In genomic region chr5:143029293-143029692, GRCh38 we compare ENCODE assay signal across 2 cellular contexts.
TF ChIP-seq lines count a peak whose summit lies in the region.

No MANE protein-coding gene starts in this region.

TF ChIP-seq in IMR-90, 13 proteins besides CTCF, POLR2A, EP300 and RAD21:
- TF ChIP-seq RCOR1 (IDR thresholded peaks at IDR 0.05; ENCODE audit: insufficient replicate concordance, low read length) (no peak), MXI1 (IDR thresholded peaks at IDR 0.05; ENCODE audit: borderline replicate concordance, low read depth, low read length) (no peak)

TF ChIP-seq in GM12878, 131 proteins besides CTCF, POLR2A, EP300 and RAD21:
- TF ChIP-seq POU2F2 (IDR thresholded peaks at IDR 0.05; ENCODE audit: borderline replicate concordance, low read depth, low read length) = no peak
- TF ChIP-seq BHLHE40 (IDR thresholded peaks at IDR 0.05; ENCODE audit: borderline replicate concordance in 1 of 2, low read depth in 2 of 2, low read length in 1 of 2) = no peak
- TF ChIP-seq NBN (IDR thresholded peaks at IDR 0.05) = 0 out of 2 replicates have a peak, but pooled peaks have one; percentile 16
- no peak for TF ChIP-seq BMI1 (IDR thresholded peaks at IDR 0.05; ENCODE audit: borderline replicate concordance)
- TF ChIP-seq, protein P1, sequence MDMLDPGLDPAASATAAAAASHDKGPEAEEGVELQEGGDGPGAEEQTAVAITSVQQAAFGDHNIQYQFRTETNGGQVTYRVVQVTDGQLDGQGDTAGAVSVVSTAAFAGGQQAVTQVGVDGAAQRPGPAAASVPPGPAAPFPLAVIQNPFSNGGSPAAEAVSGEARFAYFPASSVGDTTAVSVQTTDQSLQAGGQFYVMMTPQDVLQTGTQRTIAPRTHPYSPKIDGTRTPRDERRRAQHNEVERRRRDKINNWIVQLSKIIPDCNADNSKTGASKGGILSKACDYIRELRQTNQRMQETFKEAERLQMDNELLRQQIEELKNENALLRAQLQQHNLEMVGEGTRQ (IDR thresholded peaks at IDR 0.05; ENCODE audit: borderline replicate concordance, low read depth, low read length) = no peak
- TF ChIP-seq IKZF2 (IDR thresholded peaks at IDR 0.05) = no peak
- TF ChIP-seq, protein P2, sequence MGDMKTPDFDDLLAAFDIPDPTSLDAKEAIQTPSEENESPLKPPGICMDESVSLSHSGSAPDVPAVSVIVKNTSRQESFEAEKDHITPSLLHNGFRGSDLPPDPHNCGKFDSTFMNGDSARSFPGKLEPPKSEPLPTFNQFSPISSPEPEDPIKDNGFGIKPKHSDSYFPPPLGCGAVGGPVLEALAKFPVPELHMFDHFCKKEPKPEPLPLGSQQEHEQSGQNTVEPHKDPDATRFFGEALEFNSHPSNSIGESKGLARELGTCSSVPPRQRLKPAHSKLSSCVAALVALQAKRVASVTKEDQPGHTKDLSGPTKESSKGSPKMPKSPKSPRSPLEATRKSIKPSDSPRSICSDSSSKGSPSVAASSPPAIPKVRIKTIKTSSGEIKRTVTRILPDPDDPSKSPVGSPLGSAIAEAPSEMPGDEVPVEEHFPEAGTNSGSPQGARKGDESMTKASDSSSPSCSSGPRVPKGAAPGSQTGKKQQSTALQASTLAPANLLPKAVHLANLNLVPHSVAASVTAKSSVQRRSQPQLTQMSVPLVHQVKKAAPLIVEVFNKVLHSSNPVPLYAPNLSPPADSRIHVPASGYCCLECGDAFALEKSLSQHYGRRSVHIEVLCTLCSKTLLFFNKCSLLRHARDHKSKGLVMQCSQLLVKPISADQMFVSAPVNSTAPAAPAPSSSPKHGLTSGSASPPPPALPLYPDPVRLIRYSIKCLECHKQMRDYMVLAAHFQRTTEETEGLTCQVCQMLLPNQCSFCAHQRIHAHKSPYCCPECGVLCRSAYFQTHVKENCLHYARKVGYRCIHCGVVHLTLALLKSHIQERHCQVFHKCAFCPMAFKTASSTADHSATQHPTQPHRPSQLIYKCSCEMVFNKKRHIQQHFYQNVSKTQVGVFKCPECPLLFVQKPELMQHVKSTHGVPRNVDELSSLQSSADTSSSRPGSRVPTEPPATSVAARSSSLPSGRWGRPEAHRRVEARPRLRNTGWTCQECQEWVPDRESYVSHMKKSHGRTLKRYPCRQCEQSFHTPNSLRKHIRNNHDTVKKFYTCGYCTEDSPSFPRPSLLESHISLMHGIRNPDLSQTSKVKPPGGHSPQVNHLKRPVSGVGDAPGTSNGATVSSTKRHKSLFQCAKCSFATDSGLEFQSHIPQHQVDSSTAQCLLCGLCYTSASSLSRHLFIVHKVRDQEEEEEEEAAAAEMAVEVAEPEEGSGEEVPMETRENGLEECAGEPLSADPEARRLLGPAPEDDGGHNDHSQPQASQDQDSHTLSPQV (IDR thresholded peaks at IDR 0.05) = no peak
- TF ChIP-seq, protein P3, sequence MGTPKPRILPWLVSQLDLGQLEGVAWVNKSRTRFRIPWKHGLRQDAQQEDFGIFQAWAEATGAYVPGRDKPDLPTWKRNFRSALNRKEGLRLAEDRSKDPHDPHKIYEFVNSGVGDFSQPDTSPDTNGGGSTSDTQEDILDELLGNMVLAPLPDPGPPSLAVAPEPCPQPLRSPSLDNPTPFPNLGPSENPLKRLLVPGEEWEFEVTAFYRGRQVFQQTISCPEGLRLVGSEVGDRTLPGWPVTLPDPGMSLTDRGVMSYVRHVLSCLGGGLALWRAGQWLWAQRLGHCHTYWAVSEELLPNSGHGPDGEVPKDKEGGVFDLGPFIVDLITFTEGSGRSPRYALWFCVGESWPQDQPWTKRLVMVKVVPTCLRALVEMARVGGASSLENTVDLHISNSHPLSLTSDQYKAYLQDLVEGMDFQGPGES (IDR thresholded peaks at IDR 0.05) = no peak
- no peak for TF ChIP-seq RUNX3 (IDR thresholded peaks at IDR 0.05; ENCODE audit: low read length)
- no peak for TF ChIP-seq CREM (IDR thresholded peaks at IDR 0.05; ENCODE audit: low read depth)
- TF ChIP-seq YY1 (IDR thresholded peaks at IDR 0.05; ENCODE audit: low read depth, low read length) = 0 out of 2 replicates have a peak, but pooled peaks have one; percentile 13
- TF ChIP-seq CHD1 (IDR thresholded peaks at IDR 0.05; ENCODE audit: low read depth, low read length) = no peak
- TF ChIP-seq MYC (IDR thresholded peaks at IDR 0.05; ENCODE audit: insufficient read depth, insufficient read length, insufficient replicate concordance, low read length, severe bottlenecking) = no peak
- no peak for TF ChIP-seq ZZZ3 (IDR thresholded peaks at IDR 0.05; ENCODE audit: control insufficient read depth, insufficient read length, low read depth)
- TF ChIP-seq HDGF (IDR thresholded peaks at IDR 0.05) = no peak
- TF ChIP-seq, protein P4, sequence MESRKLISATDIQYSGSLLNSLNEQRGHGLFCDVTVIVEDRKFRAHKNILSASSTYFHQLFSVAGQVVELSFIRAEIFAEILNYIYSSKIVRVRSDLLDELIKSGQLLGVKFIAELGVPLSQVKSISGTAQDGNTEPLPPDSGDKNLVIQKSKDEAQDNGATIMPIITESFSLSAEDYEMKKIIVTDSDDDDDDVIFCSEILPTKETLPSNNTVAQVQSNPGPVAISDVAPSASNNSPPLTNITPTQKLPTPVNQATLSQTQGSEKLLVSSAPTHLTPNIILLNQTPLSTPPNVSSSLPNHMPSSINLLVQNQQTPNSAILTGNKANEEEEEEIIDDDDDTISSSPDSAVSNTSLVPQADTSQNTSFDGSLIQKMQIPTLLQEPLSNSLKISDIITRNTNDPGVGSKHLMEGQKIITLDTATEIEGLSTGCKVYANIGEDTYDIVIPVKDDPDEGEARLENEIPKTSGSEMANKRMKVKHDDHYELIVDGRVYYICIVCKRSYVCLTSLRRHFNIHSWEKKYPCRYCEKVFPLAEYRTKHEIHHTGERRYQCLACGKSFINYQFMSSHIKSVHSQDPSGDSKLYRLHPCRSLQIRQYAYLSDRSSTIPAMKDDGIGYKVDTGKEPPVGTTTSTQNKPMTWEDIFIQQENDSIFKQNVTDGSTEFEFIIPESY (IDR thresholded peaks at IDR 0.05) = no peak
- TF ChIP-seq NR2C1 (IDR thresholded peaks at IDR 0.05) = no peak
- peak; percentile 46; the same call in 1 of the 2 replicates for TF ChIP-seq ZNF384 (IDR thresholded peaks at IDR 0.05; ENCODE audit: borderline replicate concordance, low read depth, low read length)
- TF ChIP-seq EGR1 (IDR thresholded peaks at IDR 0.05; ENCODE audit: borderline replicate concordance in 1 of 2, low read depth in 2 of 2, low read length in 2 of 2) = no peak
- no peak for TF ChIP-seq GABPA (IDR thresholded peaks at IDR 0.05; ENCODE audit: low read depth)
- TF ChIP-seq, protein P5, sequence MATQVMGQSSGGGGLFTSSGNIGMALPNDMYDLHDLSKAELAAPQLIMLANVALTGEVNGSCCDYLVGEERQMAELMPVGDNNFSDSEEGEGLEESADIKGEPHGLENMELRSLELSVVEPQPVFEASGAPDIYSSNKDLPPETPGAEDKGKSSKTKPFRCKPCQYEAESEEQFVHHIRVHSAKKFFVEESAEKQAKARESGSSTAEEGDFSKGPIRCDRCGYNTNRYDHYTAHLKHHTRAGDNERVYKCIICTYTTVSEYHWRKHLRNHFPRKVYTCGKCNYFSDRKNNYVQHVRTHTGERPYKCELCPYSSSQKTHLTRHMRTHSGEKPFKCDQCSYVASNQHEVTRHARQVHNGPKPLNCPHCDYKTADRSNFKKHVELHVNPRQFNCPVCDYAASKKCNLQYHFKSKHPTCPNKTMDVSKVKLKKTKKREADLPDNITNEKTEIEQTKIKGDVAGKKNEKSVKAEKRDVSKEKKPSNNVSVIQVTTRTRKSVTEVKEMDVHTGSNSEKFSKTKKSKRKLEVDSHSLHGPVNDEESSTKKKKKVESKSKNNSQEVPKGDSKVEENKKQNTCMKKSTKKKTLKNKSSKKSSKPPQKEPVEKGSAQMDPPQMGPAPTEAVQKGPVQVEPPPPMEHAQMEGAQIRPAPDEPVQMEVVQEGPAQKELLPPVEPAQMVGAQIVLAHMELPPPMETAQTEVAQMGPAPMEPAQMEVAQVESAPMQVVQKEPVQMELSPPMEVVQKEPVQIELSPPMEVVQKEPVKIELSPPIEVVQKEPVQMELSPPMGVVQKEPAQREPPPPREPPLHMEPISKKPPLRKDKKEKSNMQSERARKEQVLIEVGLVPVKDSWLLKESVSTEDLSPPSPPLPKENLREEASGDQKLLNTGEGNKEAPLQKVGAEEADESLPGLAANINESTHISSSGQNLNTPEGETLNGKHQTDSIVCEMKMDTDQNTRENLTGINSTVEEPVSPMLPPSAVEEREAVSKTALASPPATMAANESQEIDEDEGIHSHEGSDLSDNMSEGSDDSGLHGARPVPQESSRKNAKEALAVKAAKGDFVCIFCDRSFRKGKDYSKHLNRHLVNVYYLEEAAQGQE (IDR thresholded peaks at IDR 0.05; ENCODE audit: low read depth, low read length) = no peak
- TF ChIP-seq, protein P6, sequence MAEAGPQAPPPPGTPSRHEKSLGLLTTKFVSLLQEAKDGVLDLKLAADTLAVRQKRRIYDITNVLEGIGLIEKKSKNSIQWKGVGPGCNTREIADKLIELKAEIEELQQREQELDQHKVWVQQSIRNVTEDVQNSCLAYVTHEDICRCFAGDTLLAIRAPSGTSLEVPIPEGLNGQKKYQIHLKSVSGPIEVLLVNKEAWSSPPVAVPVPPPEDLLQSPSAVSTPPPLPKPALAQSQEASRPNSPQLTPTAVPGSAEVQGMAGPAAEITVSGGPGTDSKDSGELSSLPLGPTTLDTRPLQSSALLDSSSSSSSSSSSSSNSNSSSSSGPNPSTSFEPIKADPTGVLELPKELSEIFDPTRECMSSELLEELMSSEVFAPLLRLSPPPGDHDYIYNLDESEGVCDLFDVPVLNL (IDR thresholded peaks at IDR 0.05; ENCODE audit: low read depth, low read length) = no peak
